Comparison of ENCODE assay signal across 1 cellular context in genomic region chr6:12332750-12333079, GRCh38. TPM values are rescaled to one million over a fixed set of nuclear protein-coding genes. Genes with fewer than 3 reads are reported as not detected.
"Had no signal": no experiment of that assay in that cellular context is flagged by ENCODE, and none has a peak within 500 bp of the region (broad histone marks: within the 10 kb centered on the region; RNA-seq: fewer than 3 reads in every experiment).

No MANE protein-coding gene starts in this region.

RNA-seq across cellular contexts. Expression of gene EDN1, which starts 42.6 kb away (rescaled TPM):
- total RNA-seq: SK-MEL-5 had no signal
